In the genomic region with DNA sequence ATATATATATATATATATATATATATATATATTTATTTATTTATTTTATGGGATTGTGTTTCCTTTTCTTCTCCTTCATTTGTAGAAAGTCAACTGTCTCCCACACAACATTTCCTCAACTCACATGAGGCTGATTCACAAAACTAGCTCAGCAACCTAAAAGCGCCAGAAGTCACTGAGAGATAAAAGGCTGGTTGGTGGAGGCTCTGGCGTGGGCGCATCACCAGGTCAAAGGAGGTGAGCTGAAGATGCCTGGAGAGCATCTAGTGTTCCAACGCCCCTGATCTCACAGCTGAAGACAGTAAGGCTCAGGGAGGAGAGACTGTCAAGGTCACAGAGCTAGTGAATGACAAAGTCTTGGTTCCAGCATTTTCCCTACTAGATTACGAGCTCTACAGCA, we compare ENCODE assay signal across 21 cellular contexts.
A peak's percentile ranks its signal among the peaks of the same experiment; 100 is the strongest.
DNase-seq lines count a peak whose midpoint lies in the region; ATAC-seq and TF ChIP-seq lines count a peak whose summit lies in the region.
"Had no signal": no experiment of that assay in that cellular context is flagged by ENCODE, and none has a peak within 500 bp of the region (broad histone marks: within the 10 kb centered on the region; RNA-seq: fewer than 3 reads in every experiment).

No MANE protein-coding gene starts in this region.

- peaks cover 16% of the 10 kb centered on the region for H3K4me1 ChIP-seq in HEK293 (ENCODE audit: control insufficient read depth, insufficient read depth, low read length)
- peaks cover 0 to 2% of the 10 kb centered on the region in 2 donors for H3K4me1 ChIP-seq in lung (ENCODE audit: control insufficient read depth in 2 of 2, insufficient read depth in 2 of 2, low read length in 2 of 2)
- no peaks in the 10 kb centered on the region for H3K4me1 ChIP-seq in trophoblast cell (ENCODE audit: control insufficient read depth in 1 of 2, insufficient read depth in 2 of 2, low read length in 2 of 2)

- H2AK5ac ChIP-seq in trophoblast cell (ENCODE audit: low read length) = no peak overlapping the region

- peak overlapping the region; percentile 2 for H3K14ac ChIP-seq in trophoblast cell (ENCODE audit: low read length)

- no peak overlapping the region for H2BK12ac ChIP-seq in trophoblast cell (ENCODE audit: low read length)

- 73 to 93% methylated on average over 5 of the region's 5 CpGs for WGBS in lung, 2 donors
- WGBS in trophoblast cell (ENCODE audit: extremely low coverage, insufficient coverage, insufficient read length) = no CpG with 5 or more reads among the region's 5 CpGs

- no peak overlapping the region for H3K4ac ChIP-seq in trophoblast cell (ENCODE audit: low read depth, low read length)

- peak; percentile 19 for DNase-seq in NCI-H82 (lab: John Stamatoyannopoulos, UW)
- DNase-seq in NCI-H82 treated with DMSO at 0.1 percent for 48 hours (lab: John Stamatoyannopoulos, UW; ENCODE audit: unreplicated experiment) = no peak
- peak; percentile 10 for DNase-seq in lung (ENCODE audit: low spot score)
- DNase-seq in trophoblast cell = no peak
- DNase-seq in inferior parietal cortex (ENCODE audit: extremely low spot score) = no peak
- DNase-seq: Calu3; DMS79 treated with DMSO at 0.1 percent for 48 hours; Kasumi-1; NCI-H1092 treated with DMSO at 0.1 percent for 48 hours; NCI-H1436 treated with DMSO at 0.1 percent for 48 hours; NCI-H187 treated with DMSO at 0.1 percent for 48 hours; NCI-H2171 treated with DMSO at 0.1 percent for 48 hours; NCI-H345; NCI-H524; NCI-H748 treated with DMSO at 0.1 percent for 48 hours; NK-92 treated with Interleukin-12 subunit alpha and Interleukin-12 subunit beta, amount 100 ng/mL, for 24 hours; PC-3 had no signal

- H3K4me3 ChIP-seq in HEK293 (ENCODE audit: low read depth, low read length) = no peak overlapping the region
- H3K4me3 ChIP-seq in lung = no peak overlapping the region
- no peak overlapping the region for H3K4me3 ChIP-seq in trophoblast cell (ENCODE audit: low read depth, low read length)

- no peak overlapping the region for H3K27ac ChIP-seq in HEK293 (ENCODE audit: extremely low read depth, low read depth, low read length)
- H3K27ac ChIP-seq in lung (ENCODE audit: low read depth in 1 of 2, low read length in 1 of 2) = no peak overlapping the region
- H3K27ac ChIP-seq in trophoblast cell (ENCODE audit: low read depth, low read length) = no peak overlapping the region
- H3K27ac ChIP-seq: 22Rv1 had no signal

- no peaks in the 10 kb centered on the region for H3K79me2 ChIP-seq in trophoblast cell (ENCODE audit: control insufficient read depth, insufficient read depth, low read length, poor library complexity)

- H3K36me3 ChIP-seq in HEK293 (ENCODE audit: control insufficient read depth in 2 of 2, insufficient read depth in 1 of 2, low read length in 2 of 2) (peaks cover 0 to 3% of the 10 kb centered on the region in 2 experiments; a peak in 1 of 3 replicates), lung (ENCODE audit: control insufficient read depth in 2 of 2, insufficient read depth in 2 of 2, low read length in 2 of 2) (peaks cover 0 to 4% of the 10 kb centered on the region in 2 donors), trophoblast cell (ENCODE audit: control insufficient read depth in 1 of 2, insufficient read depth in 2 of 2, low read length in 2 of 2) (no peaks in the 10 kb centered on the region)

- no peak overlapping the region for H3K18ac ChIP-seq in trophoblast cell (ENCODE audit: low read length)

- no peak overlapping the region for H2BK5ac ChIP-seq in trophoblast cell (ENCODE audit: low read depth, low read length, poor library complexity)

- POLR2A ChIA-PET in HEK293 (lab: Yijun Ruan, JAX) = no interaction called here

- no peak overlapping the region for H2AFZ ChIP-seq in trophoblast cell (ENCODE audit: insufficient read depth, low read length, poor library complexity)

- no peak overlapping the region for H3K23ac ChIP-seq in trophoblast cell (ENCODE audit: low read length)

- no peak overlapping the region for H4K91ac ChIP-seq in trophoblast cell (ENCODE audit: low read depth, low read length)

- no peak overlapping the region for H4K8ac ChIP-seq in trophoblast cell (ENCODE audit: low read depth, low read length)

- no peaks in the 10 kb centered on the region for H3K9me3 ChIP-seq in HEK293 (ENCODE audit: control insufficient read depth, insufficient read depth, low read depth, low read length)
- peaks cover 0 to 4% of the 10 kb centered on the region in 2 donors for H3K9me3 ChIP-seq in lung (ENCODE audit: control insufficient read depth in 2 of 2, insufficient read depth in 1 of 2, low read length in 1 of 2)
- peaks cover 3% of the 10 kb centered on the region for H3K9me3 ChIP-seq in trophoblast cell (ENCODE audit: insufficient read depth, low read depth, low read length)

- H3K4me2 ChIP-seq in trophoblast cell (ENCODE audit: low read length) = no peak overlapping the region

- CTCF ChIA-PET in HEK293 (lab: Yijun Ruan, JAX) = interaction anchor here (0.7 to 1.5 kb wide), 4 partner anchors 21 to 186 kb away, joined by 3 to 4 read pairs (median 3); no protein-coding TSS in a partner anchor

- H3K27me3 ChIP-seq in lung (ENCODE audit: control insufficient read depth, insufficient read depth) (no peaks in the 10 kb centered on the region), trophoblast cell (ENCODE audit: insufficient read depth, low read length) (no peaks in the 10 kb centered on the region)

- no peak for TF ChIP-seq CTCF in HEK293 (tag by site-specific recombination; IDR thresholded peaks at IDR 0.05)
- no peak for TF ChIP-seq CTCF in lung (IDR thresholded peaks at IDR 0.05; ENCODE audit: control extremely low read depth, extremely low read depth)

- H3K79me1 ChIP-seq in trophoblast cell (ENCODE audit: low read length) = no peaks in the 10 kb centered on the region

- no peak for ATAC-seq in lung (ENCODE audit: insufficient read depth, low FRiP score)
- ATAC-seq in HG02678 (IDR thresholded peaks at IDR 0.05; ENCODE audit: unreplicated experiment) = no peak
- ATAC-seq in GM21619 (IDR thresholded peaks at IDR 0.05; ENCODE audit: unreplicated experiment) = no peak
- ATAC-seq: PC-3 had no signal

- no peak overlapping the region for H3K9ac ChIP-seq in trophoblast cell (ENCODE audit: low read length)

- H4K12ac ChIP-seq in trophoblast cell (ENCODE audit: low read depth, low read length) = no peak overlapping the region

- no peak overlapping the region for H2BK120ac ChIP-seq in trophoblast cell (ENCODE audit: insufficient read depth, low read length, poor library complexity)

TF ChIP-seq in HEK293, 187 proteins besides CTCF, POLR2A, EP300 and RAD21:
- TF ChIP-seq ZNF624 (tag by site-specific recombination; IDR thresholded peaks at IDR 0.05) (no peak), EGR2 (tag by site-specific recombination; IDR thresholded peaks at IDR 0.05; ENCODE audit: low read depth) (0 out of 2 replicates have a peak, but pooled peaks have one; percentile 22), ZNF560 (tag by site-specific recombination; IDR thresholded peaks at IDR 0.05; ENCODE audit: borderline replicate concordance) (no peak)

Comparison
In these comparisons a context has a peak if more than half of its experiments do, and no peak if none do; other contexts are left out.
1. DNase-seq: peak in NCI-H82 (single experiment) and lung (single experiment); none in NCI-H82 treated with DMSO at 0.1 percent for 48 hours (single experiment), trophoblast cell (0 of 2) and inferior parietal cortex (single experiment).